In genomic region chr9:120842685-120843485, GRCh38 we compare ENCODE assay signal across 8 cellular contexts. TPM values are rescaled to one million over a fixed set of nuclear protein-coding genes. Genes with fewer than 3 reads are reported as not detected.
DNase-seq lines count a peak whose midpoint lies in the region; ATAC-seq and TF ChIP-seq lines count a peak whose summit lies in the region.

TSS of gene PSMD5 (minus strand) at chr9:120842922. CDS start at chr9:120842909, 13 bp downstream.

- H3K27ac Mint-ChIP-seq in nephron, result peak within 1 kb of the TSS; percentile 92 to 97 (median 95)
- H3K27ac Mint-ChIP-seq in stimulated activated naive CD8-positive, alpha-beta T cell treated with anti-CD3 and anti-CD28 coated beads, Interleukin-15, Interleukin-2, amounts not matched to agents 100 ng/mL and 50 ng/mL, for 24 hours, result peak within 1 kb of the TSS; percentile 95

- TF ChIP-seq POLR2A in Raji (IDR thresholded peaks at IDR 0.05; ENCODE audit: insufficient read depth, low read depth, low read length), result peak; percentile 96

- peaks cover 17% of the 10 kb centered on the region for H3K9me3 Mint-ChIP-seq in nephron
- no peaks in the 10 kb centered on the region for H3K9me3 Mint-ChIP-seq in stimulated activated naive CD8-positive, alpha-beta T cell treated with anti-CD3 and anti-CD28 coated beads, Interleukin-15, Interleukin-2, amounts not matched to agents 100 ng/mL and 50 ng/mL, for 24 hours

- no peak for TF ChIP-seq CTCF in fibroblast of the aortic adventitia (IDR thresholded peaks at IDR 0.05; ENCODE audit: insufficient read depth, low read length)
- TF ChIP-seq CTCF in nephron (IDR thresholded peaks at IDR 0.05; ENCODE audit: unreplicated experiment in 3 of 3), result no peak

- DNase-seq in DMS79 treated with DMSO at 0.1 percent for 48 hours (lab: John Stamatoyannopoulos, UW) (peak; percentile 97), LHCN-M2 (ENCODE audit: low read depth) (peak; percentile 98), fibroblast of the aortic adventitia (ENCODE audit: low read depth) (peak; percentile 100)
- peak; percentile 97 for DNase-seq in activated effector memory CD4-positive, alpha-beta T cell treated with anti-CD3 and anti-CD28 coated beads, Interleukin-2, amount 50 U/mL, for 16 hours

- peak within 1 kb of the TSS; percentile 92 to 99 (median 98) for H3K4me3 Mint-ChIP-seq in nephron
- H3K4me3 Mint-ChIP-seq in stimulated activated naive CD8-positive, alpha-beta T cell treated with anti-CD3 and anti-CD28 coated beads, Interleukin-15, Interleukin-2, amounts not matched to agents 100 ng/mL and 50 ng/mL, for 24 hours, result peak within 1 kb of the TSS; percentile 97

- peak within 1 kb of the TSS; percentile 99 for H3K4me3 ChIP-seq in fibroblast of the aortic adventitia (ENCODE audit: low read depth, low read length)

- peak; percentile 99 for ATAC-seq in GM21825 (IDR thresholded peaks at IDR 0.05; ENCODE audit: unreplicated experiment)

- peaks cover 30% of the 10 kb centered on the region for H3K4me1 Mint-ChIP-seq in nephron
- H3K4me1 Mint-ChIP-seq in stimulated activated naive CD8-positive, alpha-beta T cell treated with anti-CD3 and anti-CD28 coated beads, Interleukin-15, Interleukin-2, amounts not matched to agents 100 ng/mL and 50 ng/mL, for 24 hours (ENCODE audit: low read depth), result peaks cover 87% of the 10 kb centered on the region

- H3K27me3 Mint-ChIP-seq in nephron (ENCODE audit: low read depth), result peaks cover 6% of the 10 kb centered on the region
- no peaks in the 10 kb centered on the region for H3K27me3 Mint-ChIP-seq in stimulated activated naive CD8-positive, alpha-beta T cell treated with anti-CD3 and anti-CD28 coated beads, Interleukin-15, Interleukin-2, amounts not matched to agents 100 ng/mL and 50 ng/mL, for 24 hours

- peaks cover 45% of the 10 kb centered on the region for H3K36me3 Mint-ChIP-seq in nephron (ENCODE audit: low read depth)
- peaks cover 41% of the 10 kb centered on the region for H3K36me3 Mint-ChIP-seq in stimulated activated naive CD8-positive, alpha-beta T cell treated with anti-CD3 and anti-CD28 coated beads, Interleukin-15, Interleukin-2, amounts not matched to agents 100 ng/mL and 50 ng/mL, for 24 hours (ENCODE audit: low read depth)

RNA-seq across cellular contexts. Expression of gene PSMD5, which starts in this region (rescaled TPM):
- 26.9 and 29.0 TPM in 2 replicates for total RNA-seq in LHCN-M2 (2014; rRNA removed)
- 16.0 TPM for polyA plus RNA-seq in LHCN-M2 (2012)
- 16.6 and 49.4 TPM in 2 replicates for total RNA-seq in fibroblast of the aortic adventitia (ENCODE audit: low replicate concordance)

Comparison
In these comparisons a context has a peak if more than half of its experiments do, and no peak if none do; other contexts are left out.
1. Peak in every context shown above with its lines: DNase-seq, ATAC-seq and H3K4me3 ChIP-seq.